ENCODE assay signal across 16 cellular contexts in the genomic region with DNA sequence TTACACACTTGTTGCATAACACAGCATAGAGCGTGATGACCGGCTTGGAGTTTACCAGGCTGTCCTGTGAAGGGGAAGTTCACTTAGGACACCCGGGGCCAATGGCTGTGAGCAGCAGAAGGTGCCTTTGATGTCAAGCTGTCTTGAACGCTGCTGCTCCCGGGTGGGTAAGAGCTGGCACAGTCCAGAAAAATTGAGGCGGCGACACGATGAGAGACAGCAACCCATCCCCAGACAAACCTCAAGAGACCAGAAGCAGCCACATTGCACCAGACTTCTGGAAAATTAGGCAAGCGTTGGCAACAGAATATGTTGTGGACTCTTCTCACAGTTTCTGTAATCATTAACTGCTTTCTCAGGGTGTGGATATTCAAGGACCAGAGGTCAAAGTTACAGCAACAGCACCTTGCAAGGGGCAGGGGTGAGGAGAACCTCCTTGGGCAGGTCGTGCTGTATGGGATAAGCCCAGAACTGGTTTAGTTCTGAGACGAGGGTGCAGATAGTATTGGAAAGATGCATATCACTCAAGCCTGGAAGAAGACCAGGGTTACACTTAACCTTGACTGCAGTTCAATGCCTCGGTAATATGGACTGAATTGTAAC. TPM values are rescaled to one million over a fixed set of nuclear protein-coding genes. Genes with fewer than 3 reads are reported as not detected.
DNase-seq lines count a peak whose midpoint lies in the region; ATAC-seq and TF ChIP-seq lines count a peak whose summit lies in the region.
"Had no signal": no experiment of that assay in that cellular context is flagged by ENCODE, and none has a peak within 500 bp of the region (broad histone marks: within the 10 kb centered on the region; RNA-seq: fewer than 3 reads in every experiment).

No MANE protein-coding gene starts in this region.

- 62 to 71% (median 68%) methylated on average over 12 of the region's 12 CpGs for WGBS in heart left ventricle, 4 donors

- TF ChIP-seq CTCF in heart left ventricle (IDR thresholded peaks at IDR 0.05): no peak
- TF ChIP-seq CTCF in GM10248 (IDR thresholded peaks at IDR 0.05; ENCODE audit: control extremely low read depth, extremely low read depth, low read depth, missing control alignments): no peak

- H3K36me3 ChIP-seq in heart left ventricle: no peaks in the 10 kb centered on the region
- H3K36me3 ChIP-seq: uterus, WERI-Rb-1 had no signal

- peaks cover 0 to 5% (median 0%) of the 10 kb centered on the region in 9 donors for H3K27me3 ChIP-seq in heart left ventricle
- H3K27me3 ChIP-seq: uterus had no signal

- CTCF ChIA-PET in GM10248 (lab: Yijun Ruan, JAX): interaction anchor here (3.8 kb wide), 1 partner anchor 14 kb away, joined by 17 read pairs; no protein-coding TSS in a partner anchor

- TF ChIP-seq POLR2A in heart left ventricle (IDR thresholded peaks at IDR 0.05): no peak

- H3K4me3 ChIP-seq in heart left ventricle: no peak overlapping the region
- H3K4me3 ChIP-seq: uterus had no signal

- H3K4me1 ChIP-seq in heart left ventricle: peaks cover 0 to 35% (median 0%) of the 10 kb centered on the region in 12 donors
- H3K4me1 ChIP-seq: uterus had no signal

- peaks cover 0 to 14% (median 0%) of the 10 kb centered on the region in 12 donors for H3K9me3 ChIP-seq in heart left ventricle
- H3K9me3 ChIP-seq: uterus had no signal

- POLR2A ChIA-PET in GM10248 (lab: Yijun Ruan, JAX): interaction anchor here (0.7 kb wide), 1 partner anchor 72 kb away, joined by 9 read pairs; no protein-coding TSS in a partner anchor

- peak; percentile 92 for DNase-seq in CD1c-positive myeloid dendritic cell (ENCODE audit: extremely low spot score)
- peak; percentile 92 for DNase-seq in SIG-M5 treated with dmso at 0.1 percent for 504 hours (lab: John Stamatoyannopoulos, UW; ENCODE audit: unreplicated experiment)
- peak; percentile 28 to 71 (median 55) for DNase-seq in heart left ventricle
- peak; percentile 89 for DNase-seq in posterior vena cava (ENCODE audit: low spot score)
- no peak for DNase-seq in GM10248 (ENCODE audit: extremely low spot score)
- DNase-seq in activated CD4-positive, alpha-beta T cell treated with anti-CD3 and anti-CD28 coated beads for 48 hours: no peak
- DNase-seq in epidermal melanocyte (ENCODE audit: insufficient read length, low spot score): no peak
- no peak for DNase-seq in NCI-H774 (lab: John Stamatoyannopoulos, UW)
- DNase-seq: activated T-cell treated with anti-CD3 and anti-CD28 coated beads, Interleukin-2, amount 50 U/mL, for 72 hours; naive B cell; NCI-H345; stimulated activated CD4-positive, alpha-beta T cell treated with anti-CD3 and anti-CD28 coated beads, Interleukin-12 subunit alpha, Interleukin-12 subunit beta, amount 100 ng/mL, for 4 hours; WERI-Rb-1 had no signal

- peak; percentile 66 to 84 (median 69) for ATAC-seq in heart left ventricle
- ATAC-seq: activated T-cell treated with anti-CD3 and anti-CD28 coated beads, Interleukin-2, amount 50 U/mL, for 72 hours had no signal

- H3K27ac ChIP-seq in heart left ventricle: peak overlapping the region in 2 of 12 donors; percentile 5 to 79
- H3K27ac ChIP-seq: epithelial cell of prostate, WERI-Rb-1 had no signal

- intact Hi-C loops in heart left ventricle (cut with DNase I) (loop anchor here in 3 of 10 donors (5.0 to 10.0 kb wide), 2 partner anchors 56 to 58 kb away; no protein-coding TSS in a partner anchor), posterior vena cava (cut with DNase I) (loop anchor here in 1 of 2 donors (5.0 kb wide), 1 partner anchor 58 kb away; no protein-coding TSS in a partner anchor)

RNA-seq across cellular contexts. Expression of gene NFILZ, which starts 10.1 kb away (rescaled TPM):
- total RNA-seq in heart left ventricle (not detected), posterior vena cava (not detected)
- polyA plus RNA-seq in heart left ventricle: not detected
- total RNA-seq: activated T-cell treated with anti-CD3 and anti-CD28 coated beads, Interleukin-2, amount 50 U/mL, for 72 hours; G401; uterus had no signal

RNA-seq across cellular contexts. Expression of gene ADAMTS10, which starts 30.0 kb away (rescaled TPM):
- total RNA-seq in heart left ventricle (10 to 100 TPM in 1 of 9 donors, 1 to 10 TPM in 8; 4.3 to 14.1 (median 7.4) TPM), posterior vena cava (10 to 100 TPM; 27.2 to 43.3 TPM)
- 10 to 100 TPM in 1 of 2 donors, 1 to 10 TPM in 1; 6.9 to 14.7 TPM for polyA plus RNA-seq in heart left ventricle

RNA-seq across cellular contexts. Expression of gene ACTL9, which starts 58.1 kb away (rescaled TPM):
- total RNA-seq in heart left ventricle (not detected), posterior vena cava (not detected)
- polyA plus RNA-seq in heart left ventricle: not detected
- total RNA-seq: activated T-cell treated with anti-CD3 and anti-CD28 coated beads, Interleukin-2, amount 50 U/mL, for 72 hours; G401; uterus had no signal

Comparison
In these comparisons a context has a peak if more than half of its experiments do, and no peak if none do; other contexts are left out.
1. DNase-seq: peak in CD1c-positive myeloid dendritic cell (single experiment), SIG-M5 treated with dmso at 0.1 percent for 504 hours (single experiment), heart left ventricle (5 of 5) and posterior vena cava (single experiment); none in GM10248 (single experiment), activated CD4-positive, alpha-beta T cell treated with anti-CD3 and anti-CD28 coated beads for 48 hours (single experiment), epidermal melanocyte (single experiment) and NCI-H774 (single experiment).